In genomic region chr5:93588586-93589347, GRCh38 we compare ENCODE assay signal across 11 cellular contexts. TPM values are rescaled to one million over a fixed set of nuclear protein-coding genes. Genes with fewer than 3 reads are reported as not detected.
DNase-seq lines count a peak whose midpoint lies in the region; ATAC-seq and TF ChIP-seq lines count a peak whose summit lies in the region.
"Had no signal": no experiment of that assay in that cellular context is flagged by ENCODE, and none has a peak within 500 bp of the region (broad histone marks: within the 10 kb centered on the region; RNA-seq: fewer than 3 reads in every experiment).

No MANE protein-coding gene starts in this region.

- no peak overlapping the region for H2BK12ac ChIP-seq in H9 (ENCODE audit: insufficient read length, low read depth, low read length)

- no peak overlapping the region for H3K23ac ChIP-seq in H9 (ENCODE audit: insufficient read length, low read depth, low read length)

- no peak overlapping the region for H4K91ac ChIP-seq in H9 (ENCODE audit: insufficient read length, low read depth, low read length)

- H3K9ac ChIP-seq in H9 (ENCODE audit: extremely low read depth, insufficient read length, low read length) = no peak overlapping the region

- no peak overlapping the region for H3K18ac ChIP-seq in H9 (ENCODE audit: insufficient read length, low read depth, low read length)

- no peak overlapping the region for H2AK5ac ChIP-seq in H9 (ENCODE audit: insufficient read length, low read length)

- no peaks in the 10 kb centered on the region for H3K79me2 ChIP-seq in H9 (ENCODE audit: insufficient read depth, low read length)

- no peak overlapping the region for H3K27ac ChIP-seq in H9 (ENCODE audit: insufficient read length, low read depth, low read length)
- H3K27ac ChIP-seq: epithelial cell of prostate had no signal

- H3K56ac ChIP-seq in H9 (ENCODE audit: insufficient read length, low read depth, low read length) = no peak overlapping the region

- peaks cover 2 to 18% of the 10 kb centered on the region in 2 experiments; a peak in 3 of 5 replicates for H3K9me3 Mint-ChIP-seq in H9
- peaks cover 6% of the 10 kb centered on the region for H3K9me3 Mint-ChIP-seq in activated CD8-positive, alpha-beta T cell treated with anti-CD3 and anti-CD28 coated beads for 36 hours
- no peaks in the 10 kb centered on the region for H3K9me3 Mint-ChIP-seq in osteocyte (ENCODE audit: unreplicated experiment)

- H3K4me3 ChIP-seq in fibroblast of villous mesenchyme (ENCODE audit: low read depth, low read length) = peak overlapping the region; percentile 92

- no peak overlapping the region for H4K5ac ChIP-seq in H9 (ENCODE audit: insufficient read length, low read depth, low read length)

- intact Hi-C loops in activated CD8-positive, alpha-beta T cell treated with anti-CD3 and anti-CD28 coated beads for 36 hours (cut with micrococcal nuclease) = no loop called here

- no peak overlapping the region for H2BK5ac ChIP-seq in H9 (ENCODE audit: insufficient read length, low read length)

- no peak overlapping the region for H2BK20ac ChIP-seq in H9 (ENCODE audit: low read depth, low read length, poor library complexity, severe bottlenecking)

- H3K27ac Mint-ChIP-seq in H9 = no peak overlapping the region
- no peak overlapping the region for H3K27ac Mint-ChIP-seq in activated CD8-positive, alpha-beta T cell treated with anti-CD3 and anti-CD28 coated beads for 36 hours
- H3K27ac Mint-ChIP-seq in osteocyte (ENCODE audit: unreplicated experiment) = peak overlapping the region; percentile 98

- no CpG with 5 or more reads among the region's 52 CpGs for WGBS in H9 (ENCODE audit: extremely low coverage, insufficient read length, low lambda C conversion rate)

- no peak overlapping the region for H4K8ac ChIP-seq in H9 (replicated peaks; ENCODE audit: insufficient read length, low read depth, low read length)

- peaks cover 2% of the 10 kb centered on the region; the same call in 1 of the 2 replicates for H3K4me1 ChIP-seq in H9 (ENCODE audit: insufficient read depth, low read length)

- peaks cover 85% of the 10 kb centered on the region for H3K27me3 ChIP-seq in H9 (ENCODE audit: insufficient read depth, low read length)

- CTCF ChIA-PET in activated CD8-positive, alpha-beta T cell treated with anti-CD3 and anti-CD28 coated beads for 36 hours (lab: Charles Lee) = interaction anchor here (1.0 to 3.3 kb wide), 2 partner anchors 12 to 20 kb away, joined by 3 to 13 read pairs; no protein-coding TSS in a partner anchor

- H4K20me1 ChIP-seq in H9 (ENCODE audit: control insufficient read depth, insufficient read depth, insufficient read length) = no peaks in the 10 kb centered on the region

- H3K27me3 Mint-ChIP-seq in H9 (ENCODE audit: low read depth) (peaks cover 38% of the 10 kb centered on the region), osteocyte (ENCODE audit: unreplicated experiment) (no peaks in the 10 kb centered on the region)
- peaks cover 72% of the 10 kb centered on the region for H3K27me3 Mint-ChIP-seq in activated CD8-positive, alpha-beta T cell treated with anti-CD3 and anti-CD28 coated beads for 36 hours

- DNase-seq in H9 (peak; percentile 25), fibroblast of villous mesenchyme (ENCODE audit: low read depth) (peak; percentile 71), osteocyte (ENCODE audit: extremely low spot score, unreplicated experiment) (peak; percentile 89), NCI-H1436 (lab: John Stamatoyannopoulos, UW) (no peak), NCI-H446 treated with DMSO at 0.1 percent for 48 hours (lab: John Stamatoyannopoulos, UW) (no peak)
- no peak for DNase-seq in activated CD8-positive, alpha-beta T cell treated with anti-CD3 and anti-CD28 coated beads for 36 hours
- no peak for DNase-seq in central memory CD4-positive, alpha-beta T cell
- DNase-seq: activated gamma-delta T cell had no signal

- H3K4me2 ChIP-seq in H9 (ENCODE audit: insufficient read depth, insufficient read length, low read length) = no peak overlapping the region

- peak overlapping the region in 1 of 2 experiments; percentile 78; a peak in 3 of 5 replicates for H3K4me3 Mint-ChIP-seq in H9
- H3K4me3 Mint-ChIP-seq in activated CD8-positive, alpha-beta T cell treated with anti-CD3 and anti-CD28 coated beads for 36 hours = peak overlapping the region; percentile 26
- H3K4me3 Mint-ChIP-seq in osteocyte (ENCODE audit: unreplicated experiment) = peak overlapping the region; percentile 97

- TF ChIP-seq CTCF in H9 (conservative IDR thresholded peaks at IDR 0.05) = no peak
- no peak for TF ChIP-seq CTCF in activated CD8-positive, alpha-beta T cell treated with anti-CD3 and anti-CD28 coated beads for 36 hours (IDR thresholded peaks at IDR 0.05)
- no peak for TF ChIP-seq CTCF in fibroblast of villous mesenchyme (IDR thresholded peaks at IDR 0.05; ENCODE audit: insufficient read depth, low read depth, low read length)
- no peak for TF ChIP-seq CTCF in osteocyte (IDR thresholded peaks at IDR 0.05)

- H3T11ph ChIP-seq in H9 (ENCODE audit: low read length) = no peak overlapping the region

- no peak overlapping the region for H3K4ac ChIP-seq in H9 (ENCODE audit: low read depth, low read length)

- POLR2A ChIA-PET in activated CD8-positive, alpha-beta T cell treated with anti-CD3 and anti-CD28 coated beads for 36 hours (lab: Charles Lee) = interaction anchor here (0.6 to 0.7 kb wide), 2 partner anchors 190 to 324 kb away, joined by 3 read pairs; no protein-coding TSS in a partner anchor

- no peak overlapping the region for H2BK15ac ChIP-seq in H9 (ENCODE audit: low read depth, low read length)

- no peak overlapping the region for H2BK120ac ChIP-seq in H9 (ENCODE audit: low read depth, low read length, poor library complexity, severe bottlenecking)

- H3K4me1 Mint-ChIP-seq in H9 (peaks cover 11 to 29% of the 10 kb centered on the region in 2 experiments), osteocyte (ENCODE audit: unreplicated experiment) (peaks cover 51% of the 10 kb centered on the region)
- H3K4me1 Mint-ChIP-seq in activated CD8-positive, alpha-beta T cell treated with anti-CD3 and anti-CD28 coated beads for 36 hours (ENCODE audit: low read depth) = peaks cover 29% of the 10 kb centered on the region

- no peaks in the 10 kb centered on the region for H3K9me3 ChIP-seq in H9 (ENCODE audit: control insufficient read depth, low read depth, low read length)

- no peak overlapping the region for H2AFZ ChIP-seq in H9 (ENCODE audit: low read length)

- H3K14ac ChIP-seq in H9 (ENCODE audit: insufficient read depth, low read length) = no peak overlapping the region

- no peaks in the 10 kb centered on the region for H3K79me1 ChIP-seq in H9 (ENCODE audit: insufficient read depth, low read depth, low read length, poor library complexity, severe bottlenecking)

- peaks cover 0 to 2% (median 0%) of the 10 kb centered on the region in 3 experiments; a peak in 1 of 7 replicates for H3K36me3 Mint-ChIP-seq in H9 (ENCODE audit: insufficient read depth in 1 of 3, low read depth in 3 of 3)
- H3K36me3 Mint-ChIP-seq in activated CD8-positive, alpha-beta T cell treated with anti-CD3 and anti-CD28 coated beads for 36 hours (ENCODE audit: low read depth) = peaks cover 5% of the 10 kb centered on the region
- peaks cover 54% of the 10 kb centered on the region for H3K36me3 Mint-ChIP-seq in osteocyte (ENCODE audit: unreplicated experiment)

- ATAC-seq in activated CD8-positive, alpha-beta T cell treated with anti-CD3 and anti-CD28 coated beads for 36 hours = no peak
- no peak for ATAC-seq in HG03432 (IDR thresholded peaks at IDR 0.05; ENCODE audit: unreplicated experiment)

- no peaks in the 10 kb centered on the region for H3K23me2 ChIP-seq in H9 (ENCODE audit: insufficient read length, low read depth, low read length, poor library complexity, severe bottlenecking)

RNA-seq across cellular contexts. Expression of gene NR2F1, which starts 5.7 kb away (rescaled TPM):
- total RNA-seq in H9 (2021) = not detected in 2 replicates
- not detected for total RNA-seq in activated CD8-positive, alpha-beta T cell treated with anti-CD3 and anti-CD28 coated beads for 36 hours
- 29.8 and 68.3 TPM in 2 replicates for total RNA-seq in fibroblast of villous mesenchyme
- 189 and 197 TPM in 2 replicates for total RNA-seq in osteocyte
- total RNA-seq: T-helper 2 cell treated with Interferon-gamma antibody and Interleukin-4, amounts not matched to agents 100 ng/mL and 5 ng/mL, for 36 hours had no signal

RNA-seq across cellular contexts. Expression of gene NR2F1-AS1, which starts 7.7 kb away (rescaled TPM):
- total RNA-seq in H9 (2021) (1.7 and 1.9 TPM in 2 replicates), fibroblast of villous mesenchyme (27.6 and 30.3 TPM in 2 replicates), osteocyte (40.9 and 42.8 TPM in 2 replicates)
- not detected for total RNA-seq in activated CD8-positive, alpha-beta T cell treated with anti-CD3 and anti-CD28 coated beads for 36 hours
- total RNA-seq: T-helper 2 cell treated with Interferon-gamma antibody and Interleukin-4, amounts not matched to agents 100 ng/mL and 5 ng/mL, for 36 hours had no signal

Comparison
In these comparisons a context has a peak if more than half of its experiments do, and no peak if none do; other contexts are left out.
1. DNase-seq: peak in H9 (single experiment), fibroblast of villous mesenchyme (single experiment) and osteocyte (single experiment); none in activated CD8-positive, alpha-beta T cell treated with anti-CD3 and anti-CD28 coated beads for 36 hours (single experiment), NCI-H1436 (single experiment), NCI-H446 treated with DMSO at 0.1 percent for 48 hours (single experiment) and central memory CD4-positive, alpha-beta T cell (single experiment).
2. RNA of gene NR2F1, which starts 5.7 kb away (total RNA-seq): 189 to 197 TPM in osteocyte and 29.8 to 68.3 TPM in fibroblast of villous mesenchyme; not detected in H9 and not detected in activated CD8-positive, alpha-beta T cell treated with anti-CD3 and anti-CD28 coated beads for 36 hours; every median in the first group is over 10 times any median in the second.